ENCODE assay signal across 1 cellular context in genomic region chr1:44103270-44104131, GRCh38.
TF ChIP-seq lines count a peak whose summit lies in the region.

No MANE protein-coding gene starts in this region.

TF ChIP-seq in HepG2, 621 proteins besides CTCF, POLR2A, EP300 and RAD21:
- TF ChIP-seq POLR2G (IDR thresholded peaks at IDR 0.05; ENCODE audit: low read depth, low read length) (no peak), KDM1A (CRISPR knock-in tag; IDR thresholded peaks at IDR 0.05) (no peak)
